In genomic region chr15:68277605-68278344, GRCh38 we compare ENCODE assay signal across 8 cellular contexts. TPM values are rescaled to one million over a fixed set of nuclear protein-coding genes. Genes with fewer than 3 reads are reported as not detected.
DNase-seq lines count a peak whose midpoint lies in the region; ATAC-seq and TF ChIP-seq lines count a peak whose summit lies in the region.

TSS of gene FEM1B (plus strand) at chr15:68277745. CDS start at chr15:68278418, 673 bp downstream.

- H3K27ac ChIP-seq in temporal lobe (ENCODE audit: low read depth, low read length), result peak within 1 kb of the TSS; percentile 99

- no peaks in the 10 kb centered on the region for H3K9me3 Mint-ChIP-seq in activated naive CD4-positive, alpha-beta T cell treated with anti-CD3 and anti-CD28 coated beads, Interleukin-2, amount 50 U/mL, for 24 hours

- DNase-seq in GM10248 (ENCODE audit: extremely low spot score), result peak; percentile 92
- DNase-seq in NCI-H1092 treated with DMSO at 0.1 percent for 48 hours (lab: John Stamatoyannopoulos, UW), result peak; percentile 83
- DNase-seq in globus pallidus (ENCODE audit: low spot score), result peak; percentile 94
- DNase-seq in omental fat pad (ENCODE audit: low spot score), result peak; percentile 64

- no peak for TF ChIP-seq CTCF in GM10248 (IDR thresholded peaks at IDR 0.05; ENCODE audit: control extremely low read depth, extremely low read depth, low read depth, missing control alignments)
- TF ChIP-seq CTCF in omental fat pad (IDR thresholded peaks at IDR 0.05), result no peak

- ATAC-seq in HG02610 (IDR thresholded peaks at IDR 0.05; ENCODE audit: unreplicated experiment), result peak; percentile 83
- peak; percentile 84 for ATAC-seq in SK-N-SH treated with all-trans-retinoic acid at 6 μM for 48 hours
- ATAC-seq in omental fat pad (ENCODE audit: low FRiP score), result peak; percentile 94

- CTCF ChIA-PET in GM10248 (lab: Yijun Ruan, JAX), result interaction anchor here (1.3 to 5.0 kb wide), 4 partner anchors 12 to 442 kb away, joined by 3 to 29 read pairs (median 17); no protein-coding TSS in a partner anchor

- peaks cover 8% of the 10 kb centered on the region for H3K36me3 Mint-ChIP-seq in activated naive CD4-positive, alpha-beta T cell treated with anti-CD3 and anti-CD28 coated beads, Interleukin-2, amount 50 U/mL, for 24 hours

- H3K27ac Mint-ChIP-seq in activated naive CD4-positive, alpha-beta T cell treated with anti-CD3 and anti-CD28 coated beads, Interleukin-2, amount 50 U/mL, for 24 hours, result peak within 1 kb of the TSS; percentile 99

- H3K27me3 Mint-ChIP-seq in activated naive CD4-positive, alpha-beta T cell treated with anti-CD3 and anti-CD28 coated beads, Interleukin-2, amount 50 U/mL, for 24 hours, result no peaks in the 10 kb centered on the region

- H3K4me3 Mint-ChIP-seq in activated naive CD4-positive, alpha-beta T cell treated with anti-CD3 and anti-CD28 coated beads, Interleukin-2, amount 50 U/mL, for 24 hours, result peak within 1 kb of the TSS; percentile 92

- H3K4me1 Mint-ChIP-seq in activated naive CD4-positive, alpha-beta T cell treated with anti-CD3 and anti-CD28 coated beads, Interleukin-2, amount 50 U/mL, for 24 hours, result peaks cover 57% of the 10 kb centered on the region

- POLR2A ChIA-PET in GM10248 (lab: Yijun Ruan, JAX), result interaction anchor here (0.6 to 1.0 kb wide), 2 partner anchors 25 to 397 kb away, joined by 3 read pairs; no protein-coding TSS in a partner anchor

TF ChIP-seq in SK-N-SH treated with all-trans-retinoic acid at 6 μM for 48 hours, 23 proteins besides CTCF, POLR2A, EP300 and RAD21:
- TF ChIP-seq GLIS3 (CRISPR knock-in tag; IDR thresholded peaks at IDR 0.05) (0 out of 2 replicates have a peak, but pooled peaks have one; percentile 27), ESRRG (CRISPR knock-in tag; IDR thresholded peaks at IDR 0.05) (peak; percentile 81; the same call in 1 of the 2 replicates), TSHZ2 (CRISPR knock-in tag; IDR thresholded peaks at IDR 0.05) (peak; percentile 41), POU6F1 (CRISPR knock-in tag; IDR thresholded peaks at IDR 0.05; ENCODE audit: borderline replicate concordance, low read depth) (0 out of 2 replicates have a peak, but pooled peaks have one; percentile 51), ZNF565 (CRISPR knock-in tag; conservative IDR thresholded peaks at IDR 0.05; ENCODE audit: low read depth) (no peak), ZC3H10 (CRISPR knock-in tag; IDR thresholded peaks at IDR 0.05) (no peak), ZFP3 (CRISPR knock-in tag; IDR thresholded peaks at IDR 0.05) (peak; percentile 28)

RNA-seq across cellular contexts. Expression of gene FEM1B, which starts in this region (rescaled TPM):
- total RNA-seq in omental fat pad, result 10 to 100 TPM; 32.9 to 48.5 (median 40.9) TPM
- total RNA-seq in temporal lobe, result 143 TPM

Comparison
In these comparisons a context has a peak if more than half of its experiments do, and no peak if none do; other contexts are left out.
1. Peak in every context shown above with its lines: DNase-seq, ATAC-seq and H3K27ac ChIP-seq.